ENCODE assay signal across 8 cellular contexts in the genomic region with DNA sequence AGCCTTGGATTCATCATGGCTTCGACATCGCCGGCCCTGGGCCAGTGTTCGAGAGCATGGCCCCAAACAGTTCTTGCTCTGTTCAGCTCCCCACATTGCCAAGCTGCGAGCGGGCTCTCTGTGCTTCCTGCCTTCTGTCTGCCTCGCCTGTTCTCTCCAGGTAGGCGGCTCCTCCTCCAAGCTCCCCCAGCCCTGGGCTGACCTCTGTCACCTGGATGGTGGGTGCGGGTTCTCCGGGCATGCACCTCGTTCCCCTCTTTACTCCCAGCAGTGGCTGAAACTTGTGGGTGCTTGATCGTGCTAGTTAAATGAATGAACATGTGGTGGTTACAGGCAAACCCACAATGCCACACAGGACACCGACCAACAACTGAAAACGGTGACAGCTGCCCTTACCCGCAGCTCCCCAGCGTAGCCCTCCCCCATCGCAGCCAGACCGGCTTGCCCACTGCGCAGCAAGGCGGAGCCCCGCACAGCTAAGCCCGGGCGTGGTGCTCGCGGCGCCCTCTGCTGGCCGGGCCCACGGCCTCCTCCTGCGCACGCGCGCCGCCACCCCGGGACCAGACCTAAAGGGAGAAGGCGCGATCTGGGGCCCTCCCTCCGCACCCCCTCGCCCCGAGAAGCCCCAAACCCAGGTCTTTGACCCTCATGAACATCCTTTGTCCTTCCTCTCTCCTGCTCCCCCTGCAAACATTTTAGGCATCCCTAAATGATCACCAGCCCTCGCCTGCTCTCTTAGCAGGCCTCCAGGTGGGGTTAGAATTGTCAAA. TPM values are rescaled to one million over a fixed set of nuclear protein-coding genes. Genes with fewer than 3 reads are reported as not detected.
A peak's percentile ranks its signal among the peaks of the same experiment; 100 is the strongest.
DNase-seq lines count a peak whose midpoint lies in the region; ATAC-seq and TF ChIP-seq lines count a peak whose summit lies in the region.

No MANE protein-coding gene starts in this region.

- peak; percentile 94 to 99 (median 95) for TF ChIP-seq CTCF in esophagus muscularis mucosa (IDR thresholded peaks at IDR 0.05)

- H3K27me3 Mint-ChIP-seq in activated T-cell treated with anti-CD3 and anti-CD28 coated beads, Interleukin-2, amount 50 U/mL, for 24 hours, result no peaks in the 10 kb centered on the region

- H3K27ac ChIP-seq in esophagus muscularis mucosa (replicated peaks in 1 of 4), result peak overlapping the region; percentile 81 to 91 (median 86)

- DNase-seq in DMS 273 (lab: John Stamatoyannopoulos, UW; ENCODE audit: unreplicated experiment) (peak; percentile 96), OCI-M2 (lab: John Stamatoyannopoulos, UW; ENCODE audit: unreplicated experiment) (peak; percentile 29), esophagus muscularis mucosa (ENCODE audit: extremely low spot score) (peak; percentile 93), myocyte (ENCODE audit: low read depth) (peak; percentile 93)
- DNase-seq in Jurkat, Clone E6-1 (ENCODE audit: low read depth, low spot score), result peak; percentile 76
- peak; percentile 96 for DNase-seq in activated T-cell treated with anti-CD3 and anti-CD28 coated beads, Interleukin-2, amount 50 U/mL, for 24 hours
- DNase-seq in stimulated activated CD8-positive, alpha-beta memory T cell treated with anti-CD3 and anti-CD28 coated beads, Interleukin-7, amount 100 ng/mL, for 4 hours (ENCODE audit: low read depth in 2 of 2), result peak; percentile 68 to 81

- no peaks in the 10 kb centered on the region for H3K27me3 ChIP-seq in esophagus muscularis mucosa

- peak overlapping the region; percentile 60 for H3K4me3 ChIP-seq in Jurkat, Clone E6-1 (ENCODE audit: low read length)
- H3K4me3 ChIP-seq in esophagus muscularis mucosa, result peak overlapping the region; percentile 53 to 65 (median 58)

- peak overlapping the region; percentile 81 for H3K4me3 Mint-ChIP-seq in activated T-cell treated with anti-CD3 and anti-CD28 coated beads, Interleukin-2, amount 50 U/mL, for 24 hours

- peak overlapping the region; percentile 97 for H3K27ac Mint-ChIP-seq in activated T-cell treated with anti-CD3 and anti-CD28 coated beads, Interleukin-2, amount 50 U/mL, for 24 hours

- intact Hi-C loops in esophagus muscularis mucosa (cut with DNase I), result loop anchor here (5.0 kb wide), 1 partner anchor 808 kb away; no protein-coding TSS in a partner anchor

- no peaks in the 10 kb centered on the region for H3K36me3 Mint-ChIP-seq in activated T-cell treated with anti-CD3 and anti-CD28 coated beads, Interleukin-2, amount 50 U/mL, for 24 hours (ENCODE audit: low read depth)

- H3K4me1 Mint-ChIP-seq in activated T-cell treated with anti-CD3 and anti-CD28 coated beads, Interleukin-2, amount 50 U/mL, for 24 hours (ENCODE audit: low read depth), result peaks cover 36% of the 10 kb centered on the region

- H3K9me3 Mint-ChIP-seq in activated T-cell treated with anti-CD3 and anti-CD28 coated beads, Interleukin-2, amount 50 U/mL, for 24 hours, result no peaks in the 10 kb centered on the region

- H3K36me3 ChIP-seq in esophagus muscularis mucosa, result no peaks in the 10 kb centered on the region

- peaks cover 21 to 37% (median 27%) of the 10 kb centered on the region in 4 donors for H3K4me1 ChIP-seq in esophagus muscularis mucosa

- no peak for TF ChIP-seq EP300 in esophagus muscularis mucosa (IDR thresholded peaks at IDR 0.05)

- ATAC-seq in GM21576 (IDR thresholded peaks at IDR 0.05; ENCODE audit: unreplicated experiment), result peak; percentile 64

- H3K9me3 ChIP-seq in esophagus muscularis mucosa, result no peaks in the 10 kb centered on the region

- no peak for TF ChIP-seq POLR2A in esophagus muscularis mucosa (IDR thresholded peaks at IDR 0.05; ENCODE audit: low read depth)

- WGBS in esophagus muscularis mucosa, result 3% methylated on average over 19 of the region's 40 CpGs

RNA-seq across cellular contexts. Expression of gene EIF1, which starts 22.9 kb away (rescaled TPM):
- polyA plus RNA-seq in Jurkat, Clone E6-1 (2012; ENCODE audit: insufficient read depth, insufficient read length), result 676 TPM
- total RNA-seq in esophagus muscularis mucosa, result 100 to 1,000 TPM; 158 to 426 (median 207) TPM
- 78.1 and 112 TPM in 2 replicates for total RNA-seq in myocyte
- 1,247 TPM for polyA plus RNA-seq in myocyte (2012)

RNA-seq across cellular contexts. Expression of gene KRT17, which starts 41.4 kb away (rescaled TPM):
- not detected for polyA plus RNA-seq in Jurkat, Clone E6-1 (2012; ENCODE audit: insufficient read depth, insufficient read length)
- total RNA-seq in esophagus muscularis mucosa (1 to 10 TPM in 2 of 4 donors, under 1 TPM in 1, not detected in 1; 0.58 to 5.6 (median 1.2) TPM), myocyte (0.32 and 2.4 TPM in 2 replicates)
- polyA plus RNA-seq in myocyte (2012), result 9.9 TPM

RNA-seq across cellular contexts. Expression of gene GAST, which starts 46.4 kb away (rescaled TPM):
- polyA plus RNA-seq in Jurkat, Clone E6-1 (2012; ENCODE audit: insufficient read depth, insufficient read length), result not detected
- total RNA-seq in esophagus muscularis mucosa, result not detected
- not detected in 2 replicates for total RNA-seq in myocyte
- polyA plus RNA-seq in myocyte (2012), result not detected

RNA-seq across cellular contexts. Expression of gene KRT16, which starts 53.2 kb away (rescaled TPM):
- polyA plus RNA-seq in Jurkat, Clone E6-1 (2012; ENCODE audit: insufficient read depth, insufficient read length), result not detected
- 1 to 10 TPM in 1 of 4 donors, not detected in 3; 1.7 TPM for total RNA-seq in esophagus muscularis mucosa
- not detected in 2 replicates for total RNA-seq in myocyte
- polyA plus RNA-seq in myocyte (2012), result 0.34 TPM

Comparison
In these comparisons a context has a peak if more than half of its experiments do, and no peak if none do; other contexts are left out.
1. Peak in every context shown above with its lines: DNase-seq, ATAC-seq, H3K4me3 ChIP-seq and H3K27ac ChIP-seq.
2. DNase-seq: peak in every context shown above with its lines; median percentile 96 in DMS 273; 96 in activated T-cell treated with anti-CD3 and anti-CD28 coated beads, Interleukin-2, amount 50 U/mL, for 24 hours; 93 in esophagus muscularis mucosa; 93 in myocyte; 76 in Jurkat, Clone E6-1; 74 in stimulated activated CD8-positive, alpha-beta memory T cell treated with anti-CD3 and anti-CD28 coated beads, Interleukin-7, amount 100 ng/mL, for 4 hours; 29 in OCI-M2.